8 cellular contexts compared by ENCODE assay signal in genomic region chr2:232611559-232612218, GRCh38. TPM values are rescaled to one million over a fixed set of nuclear protein-coding genes. Genes with fewer than 3 reads are reported as not detected.
DNase-seq lines count a peak whose midpoint lies in the region; ATAC-seq and TF ChIP-seq lines count a peak whose summit lies in the region.

No MANE protein-coding gene starts in this region.

- H3K4me1 Mint-ChIP-seq in activated CD8-positive, alpha-beta memory T cell treated with anti-CD3 and anti-CD28 coated beads, Interleukin-2, amount 10 ng/mL, durations not matched to agents 7 days and 5 days: no peaks in the 10 kb centered on the region
- H3K4me1 Mint-ChIP-seq in endothelial cell (ENCODE audit: unreplicated experiment): no peaks in the 10 kb centered on the region
- H3K4me1 Mint-ChIP-seq in naive thymus-derived CD8-positive, alpha-beta T cell: peaks cover 0 to 2% (median 0%) of the 10 kb centered on the region in 4 donors

- peaks cover 3% of the 10 kb centered on the region for H3K27me3 Mint-ChIP-seq in activated CD8-positive, alpha-beta memory T cell treated with anti-CD3 and anti-CD28 coated beads, Interleukin-2, amount 10 ng/mL, durations not matched to agents 7 days and 5 days
- H3K27me3 Mint-ChIP-seq in endothelial cell (ENCODE audit: unreplicated experiment): no peaks in the 10 kb centered on the region
- no peaks in the 10 kb centered on the region for H3K27me3 Mint-ChIP-seq in naive thymus-derived CD8-positive, alpha-beta T cell

- TF ChIP-seq CTCF in endothelial cell (IDR thresholded peaks at IDR 0.05; ENCODE audit: unreplicated experiment): peak; percentile 91

- DNase-seq in NCI-H2107 treated with DMSO at 0.1 percent for 48 hours (lab: John Stamatoyannopoulos, UW; ENCODE audit: unreplicated experiment) (peak; percentile 21), NCI-H2107 (lab: John Stamatoyannopoulos, UW) (no peak), NCI-H1694 treated with DMSO at 0.1 percent for 48 hours (lab: John Stamatoyannopoulos, UW) (peak; percentile 30), endothelial cell (ENCODE audit: low spot score) (peak; percentile 66)
- peak; percentile 75 for DNase-seq in activated CD8-positive, alpha-beta memory T cell treated with anti-CD3 and anti-CD28 coated beads, Interleukin-2, amount 10 ng/mL, durations not matched to agents 7 days and 5 days
- DNase-seq in naive thymus-derived CD8-positive, alpha-beta T cell: peak; percentile 39 to 82 (median 61)
- peak in 5 of 6 experiments; percentile 33 to 60 (median 44) for DNase-seq in stimulated activated naive CD4-positive, alpha-beta T cell (lab: John Stamatoyannopoulos, UW)

- CTCF ChIA-PET in activated CD8-positive, alpha-beta memory T cell treated with anti-CD3 and anti-CD28 coated beads, Interleukin-2, amount 10 ng/mL, durations not matched to agents 7 days and 5 days (lab: Charles Lee): interaction anchor here (0.6 to 2.9 kb wide), 7 partner anchors 15 to 632 kb away, joined by 3 to 10 read pairs (median 4); partner anchors contain the start of gene EFHD1

- no peak overlapping the region for H3K4me3 Mint-ChIP-seq in activated CD8-positive, alpha-beta memory T cell treated with anti-CD3 and anti-CD28 coated beads, Interleukin-2, amount 10 ng/mL, durations not matched to agents 7 days and 5 days
- no peak overlapping the region for H3K4me3 Mint-ChIP-seq in endothelial cell (ENCODE audit: unreplicated experiment)
- no peak overlapping the region for H3K4me3 Mint-ChIP-seq in naive thymus-derived CD8-positive, alpha-beta T cell

- no peak overlapping the region for H3K27ac Mint-ChIP-seq in activated CD8-positive, alpha-beta memory T cell treated with anti-CD3 and anti-CD28 coated beads, Interleukin-2, amount 10 ng/mL, durations not matched to agents 7 days and 5 days
- H3K27ac Mint-ChIP-seq in endothelial cell (ENCODE audit: unreplicated experiment): no peak overlapping the region
- H3K27ac Mint-ChIP-seq in naive thymus-derived CD8-positive, alpha-beta T cell: no peak overlapping the region

- ATAC-seq in activated CD8-positive, alpha-beta memory T cell treated with anti-CD3 and anti-CD28 coated beads, Interleukin-2, amount 10 ng/mL, durations not matched to agents 7 days and 5 days: peak; percentile 70
- ATAC-seq in naive thymus-derived CD8-positive, alpha-beta T cell: peak; percentile 62 to 81
- no peak for ATAC-seq in GM21619 (IDR thresholded peaks at IDR 0.05; ENCODE audit: unreplicated experiment)

- H3K36me3 Mint-ChIP-seq in activated CD8-positive, alpha-beta memory T cell treated with anti-CD3 and anti-CD28 coated beads, Interleukin-2, amount 10 ng/mL, durations not matched to agents 7 days and 5 days: no peaks in the 10 kb centered on the region
- H3K36me3 Mint-ChIP-seq in endothelial cell (ENCODE audit: low read depth, unreplicated experiment): no peaks in the 10 kb centered on the region
- no peaks in the 10 kb centered on the region for H3K36me3 Mint-ChIP-seq in naive thymus-derived CD8-positive, alpha-beta T cell

- POLR2A ChIA-PET in naive thymus-derived CD8-positive, alpha-beta T cell (lab: Charles Lee): no interaction called here

- H3K9me3 Mint-ChIP-seq in activated CD8-positive, alpha-beta memory T cell treated with anti-CD3 and anti-CD28 coated beads, Interleukin-2, amount 10 ng/mL, durations not matched to agents 7 days and 5 days (ENCODE audit: low read depth): no peaks in the 10 kb centered on the region
- no peaks in the 10 kb centered on the region for H3K9me3 Mint-ChIP-seq in endothelial cell (ENCODE audit: unreplicated experiment)
- no peaks in the 10 kb centered on the region for H3K9me3 Mint-ChIP-seq in naive thymus-derived CD8-positive, alpha-beta T cell

RNA-seq across cellular contexts. Expression of gene EFHD1, which starts 21.7 kb away (rescaled TPM):
- total RNA-seq in activated CD8-positive, alpha-beta memory T cell treated with anti-CD3 and anti-CD28 coated beads, Interleukin-2, amount 10 ng/mL, durations not matched to agents 7 days and 5 days: 1 to 10 TPM in 1 of 2 experiments, under 1 TPM in 1; 0.23 to 1.4 TPM
- 1.6 TPM for total RNA-seq in endothelial cell (ENCODE audit: unreplicated experiment)
- total RNA-seq in naive thymus-derived CD8-positive, alpha-beta T cell: 1 to 10 TPM; 4.3 to 5.1 TPM
- 1 to 10 TPM; 2.5 to 6.9 (median 2.9) TPM for polyA plus RNA-seq in naive thymus-derived CD8-positive, alpha-beta T cell
